Comparison of ENCODE assay signal across 21 cellular contexts in the genomic region with DNA sequence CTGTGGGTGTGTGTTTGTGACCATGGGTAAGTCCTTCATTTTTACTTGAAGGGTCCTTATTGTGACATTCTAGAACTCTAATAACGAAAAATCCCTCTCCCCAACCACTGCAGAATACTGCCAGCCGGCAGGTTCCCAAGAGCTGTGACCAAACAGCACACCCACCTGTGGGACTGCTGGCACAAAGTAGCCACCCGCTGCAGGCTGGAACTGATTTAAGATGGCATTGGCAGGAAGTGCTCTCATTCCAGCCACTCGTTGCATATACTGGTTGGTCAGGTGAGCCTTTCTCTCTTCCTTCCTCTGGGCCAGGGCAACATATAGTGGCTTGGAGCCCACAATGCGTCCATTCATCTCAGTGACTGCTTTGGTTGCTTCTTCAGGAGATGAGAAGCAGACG.
"Had no signal": no experiment of that assay in that cellular context is flagged by ENCODE, and none has a peak within 500 bp of the region (broad histone marks: within the 10 kb centered on the region; RNA-seq: fewer than 3 reads in every experiment).

No MANE protein-coding gene starts in this region.

- H3K4me3 ChIP-seq: esophagus muscularis mucosa, gastrocnemius medialis, heart right ventricle, neural progenitor cell, pancreas, smooth muscle cell, suprapubic skin, thyroid gland had no signal

- H3K4me3 Mint-ChIP-seq: mesothelial cell of epicardium; natural killer cell treated with Interleukin-12 subunit alpha and Interleukin-12 subunit beta and Interleukin-15 and Interleukin-18, amount 100 ng/mL, for 72 hours; neural progenitor cell; type B pancreatic cell had no signal

- H3K9me3 Mint-ChIP-seq: mesothelial cell of epicardium; natural killer cell treated with Interleukin-12 subunit alpha and Interleukin-12 subunit beta and Interleukin-15 and Interleukin-18, amount 100 ng/mL, for 72 hours; neural progenitor cell; type B pancreatic cell had no signal

- ATAC-seq: gastrocnemius medialis; left lobe of liver; pancreas; right cardiac atrium; stimulated activated naive CD8-positive, alpha-beta T cell treated with anti-CD3 and anti-CD28 coated beads, Interleukin-15, Interleukin-2, amounts not matched to agents 100 U/mL and 50 U/mL, for 24 hours had no signal

- H3K27me3 Mint-ChIP-seq: natural killer cell treated with Interleukin-12 subunit alpha and Interleukin-12 subunit beta and Interleukin-15 and Interleukin-18, amount 100 ng/mL, for 72 hours; progenitor cell of endocrine pancreas; type B pancreatic cell had no signal

- H3K9me3 ChIP-seq: esophagus muscularis mucosa, gastrocnemius medialis, heart right ventricle, pancreas, suprapubic skin, thyroid gland had no signal

- H3K4me1 ChIP-seq: neural progenitor cell, suprapubic skin had no signal

- DNase-seq: effector memory CD4-positive, alpha-beta T cell; gastrocnemius medialis; hypothalamus; kidney glomerular epithelial cell; nucleus accumbens; pancreas; right cardiac atrium; stimulated activated CD4-positive, alpha-beta T cell treated with anti-CD3 and anti-CD28 coated beads, Interleukin-2, amount 100 ng/mL, for 48 hours; stimulated activated naive CD8-positive, alpha-beta T cell treated with anti-CD3 and anti-CD28 coated beads, Interleukin-15, Interleukin-2, amounts not matched to agents 100 U/mL and 50 U/mL, for 24 hours had no signal

- H3K27me3 ChIP-seq: esophagus muscularis mucosa, gastrocnemius medialis, heart right ventricle, neural progenitor cell, pancreas, suprapubic skin, thyroid gland had no signal

- H3K27ac ChIP-seq: epithelial cell of prostate, esophagus muscularis mucosa, heart right ventricle, neural progenitor cell, pancreas, suprapubic skin had no signal

- H3K27ac Mint-ChIP-seq: mesothelial cell of epicardium; natural killer cell treated with Interleukin-12 subunit alpha and Interleukin-12 subunit beta and Interleukin-15 and Interleukin-18, amount 100 ng/mL, for 72 hours; neural progenitor cell; type B pancreatic cell had no signal

- H3K4me1 Mint-ChIP-seq: mesothelial cell of epicardium, neural progenitor cell had no signal
